ENCODE assay signal across 26 cellular contexts in genomic region chr13:80237646-80238045, GRCh38.
DNase-seq lines count a peak whose midpoint lies in the region; ATAC-seq and TF ChIP-seq lines count a peak whose summit lies in the region.
"Had no signal": no experiment of that assay in that cellular context is flagged by ENCODE, and none has a peak within 500 bp of the region (broad histone marks: within the 10 kb centered on the region; RNA-seq: fewer than 3 reads in every experiment).

No MANE protein-coding gene starts in this region.

- H3K27ac ChIP-seq in trophoblast cell (ENCODE audit: low read depth, low read length), result no peak overlapping the region
- H3K27ac ChIP-seq: cardiac muscle cell, esophagus squamous epithelium, spleen, thoracic aorta had no signal

- no peak overlapping the region for H3K4me2 ChIP-seq in Loucy (ENCODE audit: low read depth, low read length, poor library complexity, severe bottlenecking)
- H3K4me2 ChIP-seq in trophoblast cell (ENCODE audit: low read length), result no peak overlapping the region

- peak overlapping the region; percentile 13; the same call in 1 of the 2 replicates for H2AFZ ChIP-seq in Loucy (ENCODE audit: low read length)
- no peak overlapping the region for H2AFZ ChIP-seq in trophoblast cell (ENCODE audit: insufficient read depth, low read length, poor library complexity)

- DNase-seq in EL (peak; percentile 43), fibroblast of peridontal ligament (ENCODE audit: extremely low read depth) (peak; percentile 34), trophoblast cell (peak; percentile 46 to 83), inferior parietal cortex (ENCODE audit: extremely low spot score) (no peak)
- no peak for DNase-seq in stimulated activated CD4-positive, alpha-beta T cell treated with anti-CD3 and anti-CD28 coated beads, Interleukin-4, amount 100 ng/mL, for 24 hours
- DNase-seq: activated CD4-positive, alpha-beta T cell treated with anti-CD3 and anti-CD28 coated beads for 36 hours; activated CD8-positive, alpha-beta memory T cell treated with anti-CD3 and anti-CD28 coated beads for 24 hours; activated T-cell treated with anti-CD3 and anti-CD28 coated beads, Interleukin-2, amount 50 U/mL, for 1 hour; amygdala; endodermal cell; esophagus squamous epithelium; KBM-7; left lung; naive thymus-derived CD4-positive, alpha-beta T cell; NCI-H1694 treated with DMSO at 0.1 percent for 48 hours; NCI-H2171 treated with DMSO at 0.1 percent for 48 hours; NCI-H524 treated with DMSO at 0.1 percent for 48 hours; retina; spleen; stimulated activated CD4-positive, alpha-beta T cell treated with anti-CD3 and anti-CD28 coated beads, Interleukin-2, amount 100 ng/mL, for 48 hours; stimulated activated naive B cell treated with anti-CD40 and anti-IgM and Interleukin-4, amounts not matched to agents 10 μg/mL and 1 μg/mL and 100 μg/mL, for 72 hours had no signal

- H3K4me1 ChIP-seq in Loucy (ENCODE audit: insufficient read depth, low read length, poor library complexity, severe bottlenecking) (peaks cover 16% of the 10 kb centered on the region), trophoblast cell (ENCODE audit: control insufficient read depth in 1 of 2, insufficient read depth in 2 of 2, low read length in 2 of 2) (peaks cover 1 to 3% of the 10 kb centered on the region in 2 experiments)

- H2AK5ac ChIP-seq in trophoblast cell (ENCODE audit: low read length), result no peak overlapping the region

- TF ChIP-seq CTCF in Loucy (conservative IDR thresholded peaks at IDR 0.05; ENCODE audit: low read length), result no peak

- H3F3A ChIP-seq in Loucy (ENCODE audit: low read depth), result peaks cover 7% of the 10 kb centered on the region; the same call in 1 of the 2 replicates

- peaks cover 12% of the 10 kb centered on the region for H3K79me1 ChIP-seq in trophoblast cell (ENCODE audit: low read length)

- H3K27me3 ChIP-seq in Loucy (ENCODE audit: insufficient read depth, low read length, poor library complexity, severe bottlenecking) (no peaks in the 10 kb centered on the region), trophoblast cell (ENCODE audit: insufficient read depth, low read length) (no peaks in the 10 kb centered on the region)
- H3K27me3 ChIP-seq: cardiac muscle cell, esophagus squamous epithelium, left lung, spleen had no signal

- H3K9me2 ChIP-seq in Loucy (replicated peaks; ENCODE audit: low read depth, low read length), result no peaks in the 10 kb centered on the region

- H3K36me3 ChIP-seq in Loucy (ENCODE audit: insufficient read depth, low read length) (no peaks in the 10 kb centered on the region), trophoblast cell (ENCODE audit: control insufficient read depth in 1 of 2, insufficient read depth in 2 of 2, low read length in 2 of 2) (no peaks in the 10 kb centered on the region)
- H3K36me3 ChIP-seq: cardiac muscle cell, esophagus squamous epithelium, left lung, spleen, thoracic aorta had no signal

- no peak overlapping the region for H3K4me3 ChIP-seq in Loucy (ENCODE audit: low read length, poor library complexity, severe bottlenecking)
- H3K4me3 ChIP-seq in trophoblast cell (ENCODE audit: low read depth, low read length), result no peak overlapping the region
- H3K4me3 ChIP-seq: cardiac muscle cell, esophagus squamous epithelium, left lung, spleen, thoracic aorta had no signal

- no peak overlapping the region for H3K23ac ChIP-seq in trophoblast cell (ENCODE audit: low read length)

- no peak overlapping the region for H4K91ac ChIP-seq in trophoblast cell (ENCODE audit: low read depth, low read length)

- no peak overlapping the region for H3K14ac ChIP-seq in trophoblast cell (ENCODE audit: low read length)

- no peak overlapping the region for H4K12ac ChIP-seq in trophoblast cell (ENCODE audit: low read depth, low read length)

- ATAC-seq in HG03439 (IDR thresholded peaks at IDR 0.05; ENCODE audit: unreplicated experiment) (no peak), HG02870 (IDR thresholded peaks at IDR 0.05; ENCODE audit: unreplicated experiment) (no peak)
- ATAC-seq: activated CD4-positive, alpha-beta T cell treated with anti-CD3 and anti-CD28 coated beads for 36 hours; left lung; naive thymus-derived CD4-positive, alpha-beta T cell; stimulated activated naive B cell treated with anti-CD40 and anti-IgM and Interleukin-4, amounts not matched to agents 10 μg/mL and 1 μg/mL and 100 μg/mL, for 72 hours had no signal

- H4K8ac ChIP-seq in trophoblast cell (ENCODE audit: low read depth, low read length), result no peak overlapping the region

- no peaks in the 10 kb centered on the region for H3K79me2 ChIP-seq in Loucy (ENCODE audit: insufficient read depth, low read length)
- H3K79me2 ChIP-seq in trophoblast cell (ENCODE audit: control insufficient read depth, insufficient read depth, low read length, poor library complexity), result peaks cover 2% of the 10 kb centered on the region

- H3K9me3 ChIP-seq in Loucy (ENCODE audit: insufficient read depth, low read depth, low read length) (no peaks in the 10 kb centered on the region), trophoblast cell (ENCODE audit: insufficient read depth, low read depth, low read length) (no peaks in the 10 kb centered on the region)
- H3K9me3 ChIP-seq: esophagus squamous epithelium, left lung, spleen, thoracic aorta had no signal

- no peaks in the 10 kb centered on the region for H4K20me1 ChIP-seq in Loucy (ENCODE audit: insufficient read depth, low read length, poor library complexity, severe bottlenecking)

- H3K4ac ChIP-seq in trophoblast cell (ENCODE audit: low read depth, low read length), result no peak overlapping the region

- no peak overlapping the region for H2BK120ac ChIP-seq in trophoblast cell (ENCODE audit: insufficient read depth, low read length, poor library complexity)

- H2BK12ac ChIP-seq in trophoblast cell (ENCODE audit: low read length), result peak overlapping the region; percentile 71

- H3K9ac ChIP-seq in Loucy (ENCODE audit: low read depth, low read length, poor library complexity, severe bottlenecking) (no peak overlapping the region), trophoblast cell (ENCODE audit: low read length) (no peak overlapping the region)

- no peak overlapping the region for H2BK5ac ChIP-seq in trophoblast cell (ENCODE audit: low read depth, low read length, poor library complexity)

- H3K18ac ChIP-seq in trophoblast cell (ENCODE audit: low read length), result no peak overlapping the region

Comparison
In these comparisons a context has a peak if more than half of its experiments do, and no peak if none do; other contexts are left out.
1. DNase-seq: peak in EL (single experiment), fibroblast of peridontal ligament (single experiment) and trophoblast cell (2 of 2); none in inferior parietal cortex (single experiment) and stimulated activated CD4-positive, alpha-beta T cell treated with anti-CD3 and anti-CD28 coated beads, Interleukin-4, amount 100 ng/mL, for 24 hours (single experiment).